ENCODE assay signal across 10 cellular contexts in genomic region chr2:205858781-205859478, GRCh38.
DNase-seq lines count a peak whose midpoint lies in the region; ATAC-seq and TF ChIP-seq lines count a peak whose summit lies in the region.
"Had no signal": no experiment of that assay in that cellular context is flagged by ENCODE, and none has a peak within 500 bp of the region (broad histone marks: within the 10 kb centered on the region; RNA-seq: fewer than 3 reads in every experiment).

No MANE protein-coding gene starts in this region.

- DNase-seq in fibroblast of gingiva (ENCODE audit: low read depth) (peak; percentile 16), sigmoid colon (peak; percentile 68), neural progenitor cell (ENCODE audit: low spot score) (no peak)
- no peak for DNase-seq in effector CD8-positive, alpha-beta T cell (lab: John Stamatoyannopoulos, UW)
- DNase-seq: activated CD4-positive, alpha-beta T cell treated with anti-CD3 and anti-CD28 coated beads for 4 hours had no signal

- peaks cover 6% of the 10 kb centered on the region for H3K4me1 Mint-ChIP-seq in neural progenitor cell

- no peaks in the 10 kb centered on the region for H3K27me3 Mint-ChIP-seq in neural progenitor cell (ENCODE audit: insufficient read depth, low read depth)

- no peak overlapping the region for H3K4me3 Mint-ChIP-seq in neural progenitor cell

- no peaks in the 10 kb centered on the region for H3K27me3 ChIP-seq in sigmoid colon
- no peaks in the 10 kb centered on the region for H3K27me3 ChIP-seq in neural progenitor cell
- H3K27me3 ChIP-seq: breast epithelium had no signal

- H3K9me3 Mint-ChIP-seq in neural progenitor cell, result no peaks in the 10 kb centered on the region

- TF ChIP-seq CTCF in sigmoid colon (IDR thresholded peaks at IDR 0.05) (no peak), neural progenitor cell (IDR thresholded peaks at IDR 0.05) (no peak)

- H3K4me2 ChIP-seq in neural progenitor cell, result no peak overlapping the region

- no peaks in the 10 kb centered on the region for H3F3A ChIP-seq in neural progenitor cell (ENCODE audit: low read depth)

- H2AFZ ChIP-seq in neural progenitor cell (replicated peaks), result no peak overlapping the region

- H4K20me1 ChIP-seq in neural progenitor cell (ENCODE audit: low read depth), result no peaks in the 10 kb centered on the region

- no peaks in the 10 kb centered on the region for H3K36me3 ChIP-seq in sigmoid colon
- H3K36me3 ChIP-seq in neural progenitor cell, result no peaks in the 10 kb centered on the region
- H3K36me3 ChIP-seq: breast epithelium had no signal

- 55 to 64% methylated on average over 16 of the region's 16 CpGs for WGBS in sigmoid colon, 2 donors

- H3K4me1 ChIP-seq in sigmoid colon, result no peaks in the 10 kb centered on the region
- no peaks in the 10 kb centered on the region for H3K4me1 ChIP-seq in neural progenitor cell
- H3K4me1 ChIP-seq: breast epithelium had no signal

- no peak for TF ChIP-seq EP300 in sigmoid colon (IDR thresholded peaks at IDR 0.05)

- H3K79me2 ChIP-seq in neural progenitor cell (ENCODE audit: low read depth), result no peaks in the 10 kb centered on the region

- no peak overlapping the region for H3K27ac Mint-ChIP-seq in neural progenitor cell

- no peak overlapping the region for H3K4me3 ChIP-seq in sigmoid colon
- no peak overlapping the region for H3K4me3 ChIP-seq in neural progenitor cell

- ATAC-seq in GM18519 (IDR thresholded peaks at IDR 0.05; ENCODE audit: low FRiP score, unreplicated experiment) (peak; percentile 34), HG03520 (IDR thresholded peaks at IDR 0.05; ENCODE audit: unreplicated experiment) (peak; percentile 55), GM21390 (IDR thresholded peaks at IDR 0.05; ENCODE audit: unreplicated experiment) (no peak), HG03159 (IDR thresholded peaks at IDR 0.05; ENCODE audit: unreplicated experiment) (no peak)

- TF ChIP-seq POLR2A in sigmoid colon (IDR thresholded peaks at IDR 0.05), result no peak

- H3K9me3 ChIP-seq in sigmoid colon, result no peaks in the 10 kb centered on the region
- H3K9me3 ChIP-seq in neural progenitor cell (ENCODE audit: low read depth), result no peaks in the 10 kb centered on the region
- H3K9me3 ChIP-seq: breast epithelium had no signal

- H3K27ac ChIP-seq in sigmoid colon (peak overlapping the region in 2 of 4 donors; percentile 14 to 34), neural progenitor cell (no peak overlapping the region)
- H3K27ac ChIP-seq: breast epithelium had no signal

- no peaks in the 10 kb centered on the region for H3K36me3 Mint-ChIP-seq in neural progenitor cell

- no peak overlapping the region for H3K9ac ChIP-seq in neural progenitor cell

- intact Hi-C loops in sigmoid colon (cut with DNase I), result no loop called here

Comparison
In these comparisons a context has a peak if more than half of its experiments do, and no peak if none do; other contexts are left out.
1. ATAC-seq: peak in GM18519 (single experiment) and HG03520 (single experiment); none in GM21390 (single experiment) and HG03159 (single experiment).
2. DNase-seq: peak in fibroblast of gingiva (single experiment) and sigmoid colon (single experiment); none in neural progenitor cell (single experiment) and effector CD8-positive, alpha-beta T cell (single experiment).